10 cellular contexts compared by ENCODE assay signal in genomic region chr2:119283873-119284331, GRCh38.
DNase-seq lines count a peak whose midpoint lies in the region; ATAC-seq and TF ChIP-seq lines count a peak whose summit lies in the region.
"Had no signal": no experiment of that assay in that cellular context is flagged by ENCODE, and none has a peak within 500 bp of the region (broad histone marks: within the 10 kb centered on the region; RNA-seq: fewer than 3 reads in every experiment).

No MANE protein-coding gene starts in this region.

- no peaks in the 10 kb centered on the region for H3K9me2 ChIP-seq in SK-N-SH

- no peak for TF ChIP-seq RAD21 in SK-N-SH (IDR thresholded peaks at IDR 0.05; ENCODE audit: low read length)

- CTCF ChIA-PET in SK-N-SH (lab: Yijun Ruan, JAX) = no interaction called here

- H2AFZ ChIP-seq in SK-N-SH (ENCODE audit: low read depth) = no peak overlapping the region

- TF ChIP-seq EP300 in SK-N-SH (IDR thresholded peaks at IDR 0.05; ENCODE audit: borderline replicate concordance in 1 of 2, low read depth in 1 of 2, low read length in 1 of 2) = no peak

- DNase-seq in GM04504 (ENCODE audit: low read depth) (peak; percentile 58), SK-N-SH (no peak), globus pallidus (ENCODE audit: low spot score) (peak; percentile 77), retinal pigment epithelial cell (ENCODE audit: low read depth) (peak; percentile 58), cortex of kidney (lab: John Stamatoyannopoulos, UW) (no peak)
- DNase-seq: immature natural killer cell had no signal

- POLR2A ChIA-PET in SK-N-SH (lab: Yijun Ruan, JAX) = no interaction called here

- no peaks in the 10 kb centered on the region for H3K27me3 ChIP-seq in SK-N-SH (ENCODE audit: insufficient read depth)

- no peaks in the 10 kb centered on the region for H3F3A ChIP-seq in SK-N-SH (replicated peaks; ENCODE audit: insufficient read depth)

- H3K27ac ChIP-seq in SK-N-SH (ENCODE audit: low read depth in 2 of 2, low read length in 1 of 2) = no peak overlapping the region
- H3K27ac ChIP-seq: KMS-11 had no signal

- no peaks in the 10 kb centered on the region for H3K36me3 ChIP-seq in SK-N-SH (replicated peaks in 1 of 2; ENCODE audit: control insufficient read depth in 1 of 2, insufficient read depth in 2 of 2, low read length in 1 of 2)

- ATAC-seq in HG03378 (IDR thresholded peaks at IDR 0.05; ENCODE audit: unreplicated experiment) (no peak), GM19351 (IDR thresholded peaks at IDR 0.05; ENCODE audit: unreplicated experiment) (no peak), HG03521 (IDR thresholded peaks at IDR 0.05; ENCODE audit: unreplicated experiment) (no peak)

- 70% methylated on average over 10 of the region's 10 CpGs for WGBS in SK-N-SH (ENCODE audit: low lambda C conversion rate)

- H3K79me2 ChIP-seq in SK-N-SH (ENCODE audit: insufficient read depth) = no peaks in the 10 kb centered on the region

- no peaks in the 10 kb centered on the region for H4K20me1 ChIP-seq in SK-N-SH (ENCODE audit: insufficient read depth)

- no peaks in the 10 kb centered on the region for H3K9me3 ChIP-seq in SK-N-SH

- TF ChIP-seq CTCF in SK-N-SH (IDR thresholded peaks at IDR 0.05) = no peak
- no peak for TF ChIP-seq CTCF in retinal pigment epithelial cell (conservative IDR thresholded peaks at IDR 0.05; ENCODE audit: low read depth, low read length)

- H3K4me3 ChIP-seq in SK-N-SH (ENCODE audit: low read depth in 2 of 2, low read length in 1 of 2) (no peak overlapping the region), retinal pigment epithelial cell (ENCODE audit: low read length) (no peak overlapping the region)

- H3K9ac ChIP-seq in SK-N-SH = no peak overlapping the region
- H3K9ac ChIP-seq: KMS-11 had no signal

- H3K4me2 ChIP-seq in SK-N-SH = no peak overlapping the region
- H3K4me2 ChIP-seq: KMS-11 had no signal

- no peaks in the 10 kb centered on the region for H3K4me1 ChIP-seq in SK-N-SH (ENCODE audit: control insufficient read depth in 1 of 2, insufficient read depth in 2 of 2, low read depth in 1 of 2, low read length in 1 of 2)

TF ChIP-seq in SK-N-SH, 30 proteins besides CTCF, POLR2A, EP300 and RAD21:
- TF ChIP-seq TCF12 (IDR thresholded peaks at IDR 0.05) (no peak), MAX (IDR thresholded peaks at IDR 0.05; ENCODE audit: low read depth) (peak; percentile 54; the same call in 1 of the 2 replicates)

Comparison
In these comparisons a context has a peak if more than half of its experiments do, and no peak if none do; other contexts are left out.
1. DNase-seq: peak in GM04504 (single experiment), globus pallidus (single experiment) and retinal pigment epithelial cell (single experiment); none in SK-N-SH (single experiment) and cortex of kidney (single experiment).